Comparison of ENCODE assay signal across 12 cellular contexts in the genomic region with DNA sequence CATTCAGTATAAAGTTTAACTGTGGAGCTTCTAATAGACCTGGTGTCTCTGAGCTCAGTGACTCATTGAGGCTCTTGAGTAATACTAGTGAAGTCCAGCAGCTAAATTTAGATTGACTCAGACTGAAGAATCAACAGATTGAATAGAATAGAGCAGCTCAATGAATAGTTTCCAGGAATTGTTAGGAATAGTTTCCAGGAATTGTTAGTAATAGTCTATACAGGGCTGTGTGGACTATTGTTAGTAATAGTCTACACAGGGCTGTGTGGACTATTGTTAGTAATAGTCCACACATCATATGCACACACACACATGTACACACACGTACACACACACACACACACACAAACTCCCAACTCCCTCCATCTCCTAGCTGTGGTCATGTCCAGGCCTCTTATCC. TPM values are rescaled to one million over a fixed set of nuclear protein-coding genes. Genes with fewer than 3 reads are reported as not detected.
A peak's percentile ranks its signal among the peaks of the same experiment; 100 is the strongest.
DNase-seq lines count a peak whose midpoint lies in the region; ATAC-seq and TF ChIP-seq lines count a peak whose summit lies in the region.
"Had no signal": no experiment of that assay in that cellular context is flagged by ENCODE, and none has a peak within 500 bp of the region (broad histone marks: within the 10 kb centered on the region; RNA-seq: fewer than 3 reads in every experiment).

No MANE protein-coding gene starts in this region.

- H2BK120ac ChIP-seq in mesenchymal stem cell (ENCODE audit: low read depth, low read length), result no peak overlapping the region

- DNase-seq in AG10803 (ENCODE audit: low read depth) (peak; percentile 91), NCI-H226 (peak; percentile 78), dermis blood vessel endothelial cell (peak; percentile 91), mesenchymal stem cell (peak; percentile 95), NCI-H2227 (lab: John Stamatoyannopoulos, UW; ENCODE audit: unreplicated experiment) (no peak)
- no peak for DNase-seq in stimulated activated CD4-positive, alpha-beta T cell treated with anti-CD3 and anti-CD28 coated beads, Interleukin-12 subunit alpha, Interleukin-12 subunit beta, amount 100 ng/mL, for 4 hours
- no peak for DNase-seq in activated CD4-positive, alpha-beta T cell treated with anti-CD3 and anti-CD28 coated beads for 4 hours
- DNase-seq: central memory CD4-positive, alpha-beta T cell; DND-41; naive thymus-derived CD8-positive, alpha-beta T cell had no signal

- no peak for TF ChIP-seq CTCF in AG10803 (conservative IDR thresholded peaks at IDR 0.05; ENCODE audit: low read length)

- no peak overlapping the region for H3K18ac ChIP-seq in mesenchymal stem cell (ENCODE audit: low read depth in 1 of 2, low read length in 2 of 2)

- H3K9ac ChIP-seq in mesenchymal stem cell (ENCODE audit: low read length), result peak overlapping the region; percentile 33

- no peak overlapping the region for H2BK5ac ChIP-seq in mesenchymal stem cell (ENCODE audit: low read depth, low read length, poor library complexity, severe bottlenecking)

- no peak overlapping the region for H4K8ac ChIP-seq in mesenchymal stem cell (ENCODE audit: low read length)

- peaks cover 2% of the 10 kb centered on the region for H3K9me3 ChIP-seq in mesenchymal stem cell (ENCODE audit: control insufficient read depth, low read length)

- H3K27ac ChIP-seq in mesenchymal stem cell (ENCODE audit: low read length, poor library complexity, severe bottlenecking), result peak overlapping the region; percentile 40
- H3K27ac ChIP-seq: VCaP had no signal

- no peaks in the 10 kb centered on the region for H3K4me1 ChIP-seq in mesenchymal stem cell (ENCODE audit: control insufficient read depth, insufficient read depth, low read depth, low read length)

- H2BK12ac ChIP-seq in mesenchymal stem cell (ENCODE audit: low read length in 2 of 2), result no peak overlapping the region

- H3K4me3 ChIP-seq in AG10803 (ENCODE audit: low read length), result no peak overlapping the region
- no peak overlapping the region for H3K4me3 ChIP-seq in mesenchymal stem cell (ENCODE audit: insufficient read depth in 1 of 2, low read depth in 1 of 2, low read length in 2 of 2)

- WGBS in mesenchymal stem cell, result 100% methylated on average over 1 of the region's 1 CpG

- no peak for ATAC-seq in GM21447 (IDR thresholded peaks at IDR 0.05; ENCODE audit: unreplicated experiment)
- ATAC-seq: naive thymus-derived CD8-positive, alpha-beta T cell had no signal

- H3K23ac ChIP-seq in mesenchymal stem cell (ENCODE audit: low read length in 2 of 2), result no peak overlapping the region

- H3K4me2 ChIP-seq in mesenchymal stem cell (ENCODE audit: low read length, poor library complexity, severe bottlenecking), result no peak overlapping the region

- no peaks in the 10 kb centered on the region for H3K27me3 ChIP-seq in mesenchymal stem cell (ENCODE audit: control insufficient read depth in 1 of 2, insufficient read depth in 1 of 2, low read length in 2 of 2)

- no peak overlapping the region for H2AFZ ChIP-seq in mesenchymal stem cell (ENCODE audit: low read depth, low read length)

- no peak overlapping the region for H3K4ac ChIP-seq in mesenchymal stem cell (ENCODE audit: low read depth in 1 of 2, low read length in 2 of 2)

- no peak overlapping the region for H4K91ac ChIP-seq in mesenchymal stem cell (ENCODE audit: low read length)

- no peaks in the 10 kb centered on the region for H3K79me1 ChIP-seq in mesenchymal stem cell (replicated peaks; ENCODE audit: low read length, poor library complexity, severe bottlenecking)

- no peak overlapping the region for H2AK5ac ChIP-seq in mesenchymal stem cell (ENCODE audit: low read length, severe bottlenecking)

- H3K14ac ChIP-seq in mesenchymal stem cell (ENCODE audit: low read length in 2 of 2), result no peak overlapping the region

- no peaks in the 10 kb centered on the region for H3K36me3 ChIP-seq in mesenchymal stem cell (ENCODE audit: control insufficient read depth in 1 of 2, insufficient read depth in 2 of 2, low read depth in 1 of 2, low read length in 2 of 2)

- no peak overlapping the region for H2BK15ac ChIP-seq in mesenchymal stem cell (ENCODE audit: low read depth, poor library complexity, severe bottlenecking)

RNA-seq across cellular contexts. Expression of gene GIMD1, which starts 3.0 kb away (rescaled TPM):
- not detected in 2 replicates for total RNA-seq in dermis blood vessel endothelial cell
- polyA plus RNA-seq in mesenchymal stem cell (2013, experiment 1 of 2), result not detected
- polyA plus RNA-seq in mesenchymal stem cell (2013, experiment 2 of 2), result not detected
- total RNA-seq: naive thymus-derived CD8-positive, alpha-beta T cell had no signal
- polyA plus RNA-seq: naive thymus-derived CD8-positive, alpha-beta T cell had no signal

RNA-seq across cellular contexts. Expression of gene AIMP1, which starts 49.3 kb away (rescaled TPM):
- total RNA-seq in dermis blood vessel endothelial cell, result 21.3 and 29.4 TPM in 2 replicates
- polyA plus RNA-seq in mesenchymal stem cell (2013, experiment 1 of 2), result 90.8 TPM
- polyA plus RNA-seq in mesenchymal stem cell (2013, experiment 2 of 2), result 93.7 TPM

RNA-seq across cellular contexts. Expression of gene TBCK, which starts 49.6 kb away (rescaled TPM):
- total RNA-seq in dermis blood vessel endothelial cell, result 34.5 and 44.1 TPM in 2 replicates
- polyA plus RNA-seq in mesenchymal stem cell (2013, experiment 1 of 2), result 8.5 TPM
- 7.4 TPM for polyA plus RNA-seq in mesenchymal stem cell (2013, experiment 2 of 2)

Comparison
In these comparisons a context has a peak if more than half of its experiments do, and no peak if none do; other contexts are left out.
1. DNase-seq: peak in AG10803 (single experiment), NCI-H226 (single experiment), dermis blood vessel endothelial cell (single experiment) and mesenchymal stem cell (single experiment); none in stimulated activated CD4-positive, alpha-beta T cell treated with anti-CD3 and anti-CD28 coated beads, Interleukin-12 subunit alpha, Interleukin-12 subunit beta, amount 100 ng/mL, for 4 hours (single experiment), activated CD4-positive, alpha-beta T cell treated with anti-CD3 and anti-CD28 coated beads for 4 hours (0 of 2) and NCI-H2227 (single experiment).